ENCODE assay signal across 7 cellular contexts in genomic region chr12:55718020-55718419, GRCh38. TPM values are rescaled to one million over a fixed set of nuclear protein-coding genes. Genes with fewer than 3 reads are reported as not detected.
DNase-seq lines count a peak whose midpoint lies in the region; ATAC-seq and TF ChIP-seq lines count a peak whose summit lies in the region.
"Had no signal": no experiment of that assay in that cellular context is flagged by ENCODE, and none has a peak within 500 bp of the region (broad histone marks: within the 10 kb centered on the region; RNA-seq: fewer than 3 reads in every experiment).

No MANE protein-coding gene starts in this region.

- peak overlapping the region; percentile 6 to 94 for H3K4me3 Mint-ChIP-seq in CD14-positive monocyte
- peak overlapping the region; percentile 92 for H3K4me3 Mint-ChIP-seq in activated B cell treated with CpG ODN at 0.5 μM for 24 hours

- H3K27ac Mint-ChIP-seq in CD14-positive monocyte (peak overlapping the region in 5 of 7 donors; percentile 49 to 97 (median 81)), activated B cell treated with CpG ODN at 0.5 μM for 24 hours (peak overlapping the region; percentile 30)

- CTCF ChIA-PET in activated B cell treated with CpG ODN at 0.5 μM for 24 hours (lab: Charles Lee): interaction anchor here (1.7 to 4.8 kb wide), 3 partner anchors 11 to 62 kb away, joined by 4 to 29 read pairs (median 15); no protein-coding TSS in a partner anchor

- no peak for DNase-seq in CD14-positive monocyte (ENCODE audit: low spot score)
- no peak for DNase-seq in activated B cell treated with CpG ODN at 0.5 μM for 24 hours
- peak; percentile 89 for DNase-seq in left kidney (ENCODE audit: low read depth, low spot score)
- DNase-seq: NCI-H1048 had no signal

- no peaks in the 10 kb centered on the region for H3K9me3 Mint-ChIP-seq in CD14-positive monocyte
- H3K9me3 Mint-ChIP-seq in activated B cell treated with CpG ODN at 0.5 μM for 24 hours: no peaks in the 10 kb centered on the region

- no peak for TF ChIP-seq CTCF in CD14-positive monocyte (IDR thresholded peaks at IDR 0.05)
- TF ChIP-seq CTCF in activated B cell treated with CpG ODN at 0.5 μM for 24 hours (IDR thresholded peaks at IDR 0.05): no peak

- POLR2A ChIA-PET in activated B cell treated with CpG ODN at 0.5 μM for 24 hours (lab: Charles Lee): interaction anchor here (1.3 to 3.9 kb wide), 2 partner anchors 12 to 256 kb away, joined by 3 to 14 read pairs; partner anchors contain the start of genes CD63 and RAB5B

- H3K36me3 Mint-ChIP-seq in CD14-positive monocyte: peaks cover 24 to 40% of the 10 kb centered on the region in 2 donors
- H3K36me3 Mint-ChIP-seq in activated B cell treated with CpG ODN at 0.5 μM for 24 hours (ENCODE audit: low read depth): peaks cover 15% of the 10 kb centered on the region

- ATAC-seq in activated B cell treated with CpG ODN at 0.5 μM for 24 hours (ENCODE audit: low read depth): no peak
- ATAC-seq in HG02840 (IDR thresholded peaks at IDR 0.05; ENCODE audit: low FRiP score, unreplicated experiment): no peak
- ATAC-seq in HG02938 (IDR thresholded peaks at IDR 0.05; ENCODE audit: unreplicated experiment): no peak
- no peak for ATAC-seq in GM21786 (IDR thresholded peaks at IDR 0.05; ENCODE audit: unreplicated experiment)

- intact Hi-C loops in CD14-positive monocyte (cut with micrococcal nuclease): loop anchor here in 1 of 2 donors (5.0 kb wide), 1 partner anchor 36 kb away; a partner anchor contains a TSS
- intact Hi-C loops in activated B cell treated with CpG ODN at 0.5 μM for 24 hours (cut with micrococcal nuclease): no loop called here

- H3K27me3 Mint-ChIP-seq in CD14-positive monocyte (ENCODE audit: low read depth in 3 of 3) (peaks cover 3 to 5% (median 3%) of the 10 kb centered on the region in 3 donors), activated B cell treated with CpG ODN at 0.5 μM for 24 hours (peaks cover 2% of the 10 kb centered on the region)

- H3K4me1 Mint-ChIP-seq in CD14-positive monocyte (peaks cover 50% of the 10 kb centered on the region), activated B cell treated with CpG ODN at 0.5 μM for 24 hours (peaks cover 34% of the 10 kb centered on the region)

RNA-seq across cellular contexts. Expression of gene RDH5, which starts 2.2 kb away (rescaled TPM):
- polyA plus RNA-seq in CD14-positive monocyte: 1 to 10 TPM; 1.2 TPM
- 10.3 and 16.5 TPM in 2 replicates for total RNA-seq in activated B cell treated with CpG ODN at 0.5 μM for 24 hours

RNA-seq across cellular contexts. Expression of gene BLOC1S1, which starts 2.2 kb away (rescaled TPM):
- polyA plus RNA-seq in CD14-positive monocyte: 100 to 1,000 TPM; 222 to 223 TPM
- 91.0 and 104 TPM in 2 replicates for total RNA-seq in activated B cell treated with CpG ODN at 0.5 μM for 24 hours

RNA-seq across cellular contexts. Expression of gene ITGA7, which starts 10.3 kb away (rescaled TPM):
- under 1 TPM; 0.23 to 0.55 TPM for polyA plus RNA-seq in CD14-positive monocyte
- 1.4 and 2.1 TPM in 2 replicates for total RNA-seq in activated B cell treated with CpG ODN at 0.5 μM for 24 hours

RNA-seq across cellular contexts. Expression of gene CD63, which starts 10.8 kb away (rescaled TPM):
- 1,000 to 10,000 TPM in 1 of 2 donors, 100 to 1,000 TPM in 1; 988 to 1,099 TPM for polyA plus RNA-seq in CD14-positive monocyte
- total RNA-seq in activated B cell treated with CpG ODN at 0.5 μM for 24 hours: 104 and 111 TPM in 2 replicates

RNA-seq across cellular contexts. Expression of gene GDF11, which starts 24.9 kb away (rescaled TPM):
- under 1 TPM; 0.08 to 0.09 TPM for polyA plus RNA-seq in CD14-positive monocyte
- 5.2 and 6.4 TPM in 2 replicates for total RNA-seq in activated B cell treated with CpG ODN at 0.5 μM for 24 hours
